ENCODE assay signal across 22 cellular contexts in genomic region chr18:1774261-1774660, GRCh38.
"Had no signal": no experiment of that assay in that cellular context is flagged by ENCODE, and none has a peak within 500 bp of the region (broad histone marks: within the 10 kb centered on the region; RNA-seq: fewer than 3 reads in every experiment).

No MANE protein-coding gene starts in this region.

- H3K4me3 Mint-ChIP-seq: endodermal cell; naive thymus-derived CD8-positive, alpha-beta T cell; stimulated activated naive B cell treated with anti-CD40 and anti-IgM and Interleukin-4, amounts not matched to agents 10 μg/mL and 1 μg/mL and 100 μg/mL, for 72 hours had no signal

- H3K4me1 Mint-ChIP-seq: endodermal cell; naive thymus-derived CD8-positive, alpha-beta T cell; stimulated activated naive B cell treated with anti-CD40 and anti-IgM and Interleukin-4, amounts not matched to agents 10 μg/mL and 1 μg/mL and 100 μg/mL, for 72 hours had no signal

- FAIRE-seq: endothelial cell of umbilical vein had no signal

- H3K27me3 ChIP-seq: colonic mucosa, hepatocyte, neutrophil, sigmoid colon, stomach had no signal

- H3K36me3 Mint-ChIP-seq: naive thymus-derived CD8-positive, alpha-beta T cell; stimulated activated naive B cell treated with anti-CD40 and anti-IgM and Interleukin-4, amounts not matched to agents 10 μg/mL and 1 μg/mL and 100 μg/mL, for 72 hours had no signal

- H3K4me1 ChIP-seq: colonic mucosa, sigmoid colon, stomach had no signal

- DNase-seq: colonic mucosa; dermis blood vessel endothelial cell; endodermal cell; erythroblast; foreskin melanocyte; head of caudate nucleus; kidney; left cardiac atrium; left ventricle myocardium superior; naive thymus-derived CD8-positive, alpha-beta T cell; sigmoid colon; stimulated activated CD4-positive, alpha-beta T cell treated with anti-CD3 and anti-CD28 coated beads, Interleukin-2, amount 100 ng/mL, for 24 hours; stimulated activated CD4-positive, alpha-beta T cell treated with anti-CD3 and anti-CD28 coated beads, Interleukin-4, amount 100 ng/mL, for 4 hours; stimulated activated naive B cell treated with anti-CD40 and anti-IgM and Interleukin-4, amounts not matched to agents 10 μg/mL and 1 μg/mL and 100 μg/mL, for 72 hours; stomach; substantia nigra; trophoblast cell had no signal

- H3K4me3 ChIP-seq: colonic mucosa, hepatocyte, sigmoid colon, skin epidermis, stomach, thoracic aorta had no signal

- H3K36me3 ChIP-seq: colonic mucosa, neutrophil, sigmoid colon, stomach, thoracic aorta had no signal

- H3K27ac Mint-ChIP-seq: endodermal cell; naive thymus-derived CD8-positive, alpha-beta T cell; stimulated activated naive B cell treated with anti-CD40 and anti-IgM and Interleukin-4, amounts not matched to agents 10 μg/mL and 1 μg/mL and 100 μg/mL, for 72 hours had no signal

- H3K9me3 ChIP-seq: colonic mucosa, neutrophil, sigmoid colon, stomach, thoracic aorta had no signal

- H3K27ac ChIP-seq: colonic mucosa, hepatocyte, neutrophil, sigmoid colon, skin epidermis, stomach, thoracic aorta had no signal

- H3K27me3 Mint-ChIP-seq: stimulated activated naive B cell treated with anti-CD40 and anti-IgM and Interleukin-4, amounts not matched to agents 10 μg/mL and 1 μg/mL and 100 μg/mL, for 72 hours had no signal
